Comparison of ENCODE assay signal across 1 cellular context in the genomic region with DNA sequence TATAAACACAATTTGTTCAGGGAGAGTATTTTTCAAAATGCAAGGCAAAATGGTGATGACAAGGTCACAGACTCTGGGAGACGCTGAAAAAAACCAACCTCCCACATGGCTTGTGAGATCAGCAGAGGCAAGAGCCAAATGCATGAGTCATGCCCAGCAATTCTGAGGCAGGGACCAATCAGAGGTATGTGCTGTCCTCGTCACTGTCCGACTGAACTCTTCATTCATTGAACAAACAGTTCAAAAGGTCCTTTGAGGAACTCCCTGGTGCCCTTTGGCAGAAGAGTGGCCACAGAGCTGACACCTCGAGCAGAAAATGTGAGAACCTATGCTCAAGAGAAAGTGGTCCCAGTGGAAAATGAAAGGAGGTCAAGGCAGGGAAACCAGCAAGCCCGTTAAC.
TF ChIP-seq lines count a peak whose summit lies in the region.

No MANE protein-coding gene starts in this region.

TF ChIP-seq in HepG2, 621 proteins besides CTCF, POLR2A, EP300 and RAD21 (continued from another document):
- TF ChIP-seq FOSL2 (CRISPR knock-in tag; IDR thresholded peaks at IDR 0.05) (peak; percentile 93), PHF8 (CRISPR knock-in tag; IDR thresholded peaks at IDR 0.05) (no peak), MATR3 (CRISPR knock-in tag; IDR thresholded peaks at IDR 0.05) (no peak), ZNF12 (CRISPR knock-in tag; IDR thresholded peaks at IDR 0.05) (0 out of 2 replicates have a peak, but pooled peaks have one; percentile 23), SIN3A (IDR thresholded peaks at IDR 0.05; ENCODE audit: borderline replicate concordance, low read depth, low read length) (no peak), ZNF550 (CRISPR knock-in tag; IDR thresholded peaks at IDR 0.05; ENCODE audit: borderline replicate concordance) (no peak), ZNF644 (CRISPR knock-in tag; IDR thresholded peaks at IDR 0.05; ENCODE audit: low read depth) (peak; percentile 16; the same call in 1 of the 2 replicates), POGZ (CRISPR knock-in tag; IDR thresholded peaks at IDR 0.05) (0 out of 2 replicates have a peak, but pooled peaks have one; percentile 13), CREB1 (IDR thresholded peaks at IDR 0.05) (peak; percentile 78), CREB1 (CRISPR knock-in tag; IDR thresholded peaks at IDR 0.05) (peak; percentile 58; the same call in 1 of the 2 replicates), KDM1A (CRISPR knock-in tag; IDR thresholded peaks at IDR 0.05) (no peak), NFYC (CRISPR knock-in tag; IDR thresholded peaks at IDR 0.05) (peak; percentile 71), ZNF883 (CRISPR knock-in tag; IDR thresholded peaks at IDR 0.05; ENCODE audit: not compliant biosample characterization) (no peak), JUND (CRISPR knock-in tag; IDR thresholded peaks at IDR 0.05) (0 out of 2 replicates have a peak, but pooled peaks have one; percentile 21), CREM (IDR thresholded peaks at IDR 0.05) (no peak), CREM (CRISPR knock-in tag; IDR thresholded peaks at IDR 0.05) (no peak), ZNF605 (CRISPR knock-in tag; IDR thresholded peaks at IDR 0.05) (no peak)
- TF ChIP-seq, protein P1, sequence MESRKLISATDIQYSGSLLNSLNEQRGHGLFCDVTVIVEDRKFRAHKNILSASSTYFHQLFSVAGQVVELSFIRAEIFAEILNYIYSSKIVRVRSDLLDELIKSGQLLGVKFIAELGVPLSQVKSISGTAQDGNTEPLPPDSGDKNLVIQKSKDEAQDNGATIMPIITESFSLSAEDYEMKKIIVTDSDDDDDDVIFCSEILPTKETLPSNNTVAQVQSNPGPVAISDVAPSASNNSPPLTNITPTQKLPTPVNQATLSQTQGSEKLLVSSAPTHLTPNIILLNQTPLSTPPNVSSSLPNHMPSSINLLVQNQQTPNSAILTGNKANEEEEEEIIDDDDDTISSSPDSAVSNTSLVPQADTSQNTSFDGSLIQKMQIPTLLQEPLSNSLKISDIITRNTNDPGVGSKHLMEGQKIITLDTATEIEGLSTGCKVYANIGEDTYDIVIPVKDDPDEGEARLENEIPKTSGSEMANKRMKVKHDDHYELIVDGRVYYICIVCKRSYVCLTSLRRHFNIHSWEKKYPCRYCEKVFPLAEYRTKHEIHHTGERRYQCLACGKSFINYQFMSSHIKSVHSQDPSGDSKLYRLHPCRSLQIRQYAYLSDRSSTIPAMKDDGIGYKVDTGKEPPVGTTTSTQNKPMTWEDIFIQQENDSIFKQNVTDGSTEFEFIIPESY (CRISPR knock-in tag; IDR thresholded peaks at IDR 0.05): no peak
- TF ChIP-seq, protein P2, sequence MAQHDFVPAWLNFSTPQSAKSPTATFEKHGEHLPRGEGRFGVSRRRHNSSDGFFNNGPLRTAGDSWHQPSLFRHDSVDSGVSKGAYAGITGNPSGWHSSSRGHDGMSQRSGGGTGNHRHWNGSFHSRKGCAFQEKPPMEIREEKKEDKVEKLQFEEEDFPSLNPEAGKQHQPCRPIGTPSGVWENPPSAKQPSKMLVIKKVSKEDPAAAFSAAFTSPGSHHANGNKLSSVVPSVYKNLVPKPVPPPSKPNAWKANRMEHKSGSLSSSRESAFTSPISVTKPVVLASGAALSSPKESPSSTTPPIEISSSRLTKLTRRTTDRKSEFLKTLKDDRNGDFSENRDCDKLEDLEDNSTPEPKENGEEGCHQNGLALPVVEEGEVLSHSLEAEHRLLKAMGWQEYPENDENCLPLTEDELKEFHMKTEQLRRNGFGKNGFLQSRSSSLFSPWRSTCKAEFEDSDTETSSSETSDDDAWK (CRISPR knock-in tag; IDR thresholded peaks at IDR 0.05): no peak
- TF ChIP-seq, protein P3, sequence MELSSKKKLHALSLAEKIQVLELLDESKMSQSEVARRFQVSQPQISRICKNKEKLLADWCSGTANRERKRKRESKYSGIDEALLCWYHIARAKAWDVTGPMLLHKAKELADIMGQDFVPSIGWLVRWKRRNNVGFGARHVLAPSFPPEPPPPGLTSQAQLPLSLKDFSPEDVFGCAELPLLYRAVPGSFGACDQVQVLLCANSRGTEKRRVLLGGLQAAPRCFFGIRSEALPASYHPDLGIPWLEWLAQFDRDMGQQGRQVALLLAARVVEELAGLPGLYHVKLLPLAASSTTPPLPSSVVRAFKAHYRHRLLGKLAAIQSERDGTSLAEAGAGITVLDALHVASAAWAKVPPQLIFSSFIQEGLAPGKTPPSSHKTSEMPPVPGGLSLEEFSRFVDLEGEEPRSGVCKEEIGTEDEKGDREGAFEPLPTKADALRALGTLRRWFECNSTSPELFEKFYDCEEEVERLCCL (CRISPR knock-in tag; IDR thresholded peaks at IDR 0.05; ENCODE audit: borderline replicate concordance): no peak
- TF ChIP-seq, protein P4, sequence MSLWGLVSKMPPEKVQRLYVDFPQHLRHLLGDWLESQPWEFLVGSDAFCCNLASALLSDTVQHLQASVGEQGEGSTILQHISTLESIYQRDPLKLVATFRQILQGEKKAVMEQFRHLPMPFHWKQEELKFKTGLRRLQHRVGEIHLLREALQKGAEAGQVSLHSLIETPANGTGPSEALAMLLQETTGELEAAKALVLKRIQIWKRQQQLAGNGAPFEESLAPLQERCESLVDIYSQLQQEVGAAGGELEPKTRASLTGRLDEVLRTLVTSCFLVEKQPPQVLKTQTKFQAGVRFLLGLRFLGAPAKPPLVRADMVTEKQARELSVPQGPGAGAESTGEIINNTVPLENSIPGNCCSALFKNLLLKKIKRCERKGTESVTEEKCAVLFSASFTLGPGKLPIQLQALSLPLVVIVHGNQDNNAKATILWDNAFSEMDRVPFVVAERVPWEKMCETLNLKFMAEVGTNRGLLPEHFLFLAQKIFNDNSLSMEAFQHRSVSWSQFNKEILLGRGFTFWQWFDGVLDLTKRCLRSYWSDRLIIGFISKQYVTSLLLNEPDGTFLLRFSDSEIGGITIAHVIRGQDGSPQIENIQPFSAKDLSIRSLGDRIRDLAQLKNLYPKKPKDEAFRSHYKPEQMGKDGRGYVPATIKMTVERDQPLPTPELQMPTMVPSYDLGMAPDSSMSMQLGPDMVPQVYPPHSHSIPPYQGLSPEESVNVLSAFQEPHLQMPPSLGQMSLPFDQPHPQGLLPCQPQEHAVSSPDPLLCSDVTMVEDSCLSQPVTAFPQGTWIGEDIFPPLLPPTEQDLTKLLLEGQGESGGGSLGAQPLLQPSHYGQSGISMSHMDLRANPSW (CRISPR knock-in tag; IDR thresholded peaks at IDR 0.05; ENCODE audit: borderline replicate concordance): no peak
